Comparison of ENCODE assay signal across 11 cellular contexts in genomic region chr15:73984208-73984979, GRCh38. TPM values are rescaled to one million over a fixed set of nuclear protein-coding genes. Genes with fewer than 3 reads are reported as not detected.
DNase-seq lines count a peak whose midpoint lies in the region; ATAC-seq, FAIRE-seq and TF ChIP-seq lines count a peak whose summit lies in the region.
"Had no signal": no experiment of that assay in that cellular context is flagged by ENCODE, and none has a peak within 500 bp of the region (broad histone marks: within the 10 kb centered on the region; RNA-seq: fewer than 3 reads in every experiment).

No MANE protein-coding gene starts in this region.

- no peak overlapping the region for H3K4me3 Mint-ChIP-seq in activated T-helper 17 cell treated with anti-CD3 and anti-CD28 coated beads, Interleukin-2, amount 50 U/mL, for 72 hours
- H3K4me3 Mint-ChIP-seq in stimulated activated naive B cell treated with anti-CD40 and anti-IgM and Interleukin-4, amounts not matched to agents 10 μg/mL and 1 μg/mL and 100 μg/mL, for 72 hours: peak overlapping the region in 1 of 2 donors; percentile 11

- no peaks in the 10 kb centered on the region for H3K9me3 Mint-ChIP-seq in activated T-helper 17 cell treated with anti-CD3 and anti-CD28 coated beads, Interleukin-2, amount 50 U/mL, for 72 hours
- H3K9me3 Mint-ChIP-seq in stimulated activated naive B cell treated with anti-CD40 and anti-IgM and Interleukin-4, amounts not matched to agents 10 μg/mL and 1 μg/mL and 100 μg/mL, for 72 hours: no peaks in the 10 kb centered on the region

- no peak overlapping the region for H3K9ac ChIP-seq in kidney (ENCODE audit: low read length in 2 of 2)

- peaks cover 14 to 37% of the 10 kb centered on the region in 2 donors for H3K4me1 ChIP-seq in kidney (ENCODE audit: control insufficient read depth in 1 of 2, insufficient read depth in 1 of 2, low read depth in 1 of 2, low read length in 2 of 2)

- H3K27me3 Mint-ChIP-seq in activated T-helper 17 cell treated with anti-CD3 and anti-CD28 coated beads, Interleukin-2, amount 50 U/mL, for 72 hours: no peaks in the 10 kb centered on the region
- no peaks in the 10 kb centered on the region for H3K27me3 Mint-ChIP-seq in stimulated activated naive B cell treated with anti-CD40 and anti-IgM and Interleukin-4, amounts not matched to agents 10 μg/mL and 1 μg/mL and 100 μg/mL, for 72 hours

- peak; percentile 40 for DNase-seq in DMS 273 (lab: John Stamatoyannopoulos, UW; ENCODE audit: unreplicated experiment)
- no peak for DNase-seq in DMS 273 treated with DMSO at 0.1 percent for 48 hours (lab: John Stamatoyannopoulos, UW)
- DNase-seq in kidney: peak; percentile 69
- no peak for DNase-seq in stimulated activated naive B cell treated with anti-CD40 and anti-IgM and Interleukin-4, amounts not matched to agents 10 μg/mL and 1 μg/mL and 100 μg/mL, for 72 hours
- DNase-seq in frontal cortex (ENCODE audit: low spot score in 2 of 2): no peak
- DNase-seq in midbrain (lab: John Stamatoyannopoulos, UW): no peak
- no peak for DNase-seq in COLO668 (lab: John Stamatoyannopoulos, UW; ENCODE audit: unreplicated experiment)
- DNase-seq: erythroblast had no signal

- H3K27ac Mint-ChIP-seq in activated T-helper 17 cell treated with anti-CD3 and anti-CD28 coated beads, Interleukin-2, amount 50 U/mL, for 72 hours: peak overlapping the region; percentile 69
- H3K27ac Mint-ChIP-seq in stimulated activated naive B cell treated with anti-CD40 and anti-IgM and Interleukin-4, amounts not matched to agents 10 μg/mL and 1 μg/mL and 100 μg/mL, for 72 hours: peak overlapping the region; percentile 42

- FAIRE-seq in kidney (lab: Jason Lieb, UNC) (no peak), frontal cortex (lab: Jason Lieb, UNC) (no peak)

- TF ChIP-seq CTCF in kidney (IDR thresholded peaks at IDR 0.05; ENCODE audit: borderline replicate concordance, extremely low read depth, insufficient read depth): no peak

- no peak overlapping the region for H3K4me3 ChIP-seq in kidney (ENCODE audit: low read length in 2 of 2)

- H3K4me1 Mint-ChIP-seq in activated T-helper 17 cell treated with anti-CD3 and anti-CD28 coated beads, Interleukin-2, amount 50 U/mL, for 72 hours: peaks cover 17% of the 10 kb centered on the region
- peaks cover 56 to 80% of the 10 kb centered on the region in 2 donors for H3K4me1 Mint-ChIP-seq in stimulated activated naive B cell treated with anti-CD40 and anti-IgM and Interleukin-4, amounts not matched to agents 10 μg/mL and 1 μg/mL and 100 μg/mL, for 72 hours

- intact Hi-C loops in kidney (cut with DNase I): loop anchor here (10.0 kb wide), 1 partner anchor 60 kb away; no protein-coding TSS in a partner anchor

- H3K36me3 Mint-ChIP-seq in activated T-helper 17 cell treated with anti-CD3 and anti-CD28 coated beads, Interleukin-2, amount 50 U/mL, for 72 hours (ENCODE audit: low read depth): no peaks in the 10 kb centered on the region
- H3K36me3 Mint-ChIP-seq in stimulated activated naive B cell treated with anti-CD40 and anti-IgM and Interleukin-4, amounts not matched to agents 10 μg/mL and 1 μg/mL and 100 μg/mL, for 72 hours: peaks cover 27 to 43% of the 10 kb centered on the region in 2 donors

- H3K36me3 ChIP-seq in kidney (ENCODE audit: control insufficient read depth in 1 of 2, insufficient read depth in 2 of 2, low read length in 2 of 2): no peaks in the 10 kb centered on the region

- no peaks in the 10 kb centered on the region for H3K9me3 ChIP-seq in kidney (ENCODE audit: control insufficient read depth in 1 of 2, low read length in 2 of 2)

- ATAC-seq in activated T-helper 17 cell treated with anti-CD3 and anti-CD28 coated beads, Interleukin-2, amount 50 U/mL, for 72 hours (replicated peaks): no peak
- peak in 1 of 2 donors; percentile 3 for ATAC-seq in stimulated activated naive B cell treated with anti-CD40 and anti-IgM and Interleukin-4, amounts not matched to agents 10 μg/mL and 1 μg/mL and 100 μg/mL, for 72 hours (replicated peaks)
- ATAC-seq: left lobe of liver had no signal

- peak overlapping the region in 1 of 2 donors; percentile 79 for H3K27ac ChIP-seq in kidney (ENCODE audit: low read depth in 2 of 2, low read length in 2 of 2)
- H3K27ac ChIP-seq: 22Rv1 had no signal

RNA-seq across cellular contexts. Expression of gene STOML1, which starts 7.7 kb away (rescaled TPM):
- total RNA-seq in activated T-helper 17 cell treated with anti-CD3 and anti-CD28 coated beads, Interleukin-2, amount 50 U/mL, for 72 hours: 1 to 10 TPM; 4.8 to 7.3 TPM
- total RNA-seq in kidney: 22.2 TPM
- 15.0 TPM for polyA plus RNA-seq in kidney (ENCODE audit: insufficient read depth, low read depth, low replicate concordance)
- total RNA-seq in frontal cortex: 24.1 TPM

RNA-seq across cellular contexts. Expression of gene PML, which starts 10.1 kb away (rescaled TPM):
- 10 to 100 TPM; 67.4 to 74.1 TPM for total RNA-seq in activated T-helper 17 cell treated with anti-CD3 and anti-CD28 coated beads, Interleukin-2, amount 50 U/mL, for 72 hours
- total RNA-seq in kidney (82.9 TPM), frontal cortex (3.7 TPM)
- polyA plus RNA-seq in kidney (ENCODE audit: insufficient read depth, low read depth, low replicate concordance): 19.6 TPM

RNA-seq across cellular contexts. Expression of gene LOXL1, which starts 58.1 kb away (rescaled TPM):
- 1 to 10 TPM; 3.4 TPM for total RNA-seq in activated T-helper 17 cell treated with anti-CD3 and anti-CD28 coated beads, Interleukin-2, amount 50 U/mL, for 72 hours
- total RNA-seq in kidney (33.2 TPM), frontal cortex (2.4 TPM)
- 35.1 TPM for polyA plus RNA-seq in kidney (ENCODE audit: insufficient read depth, low read depth, low replicate concordance)

Comparison
In these comparisons a context has a peak if more than half of its experiments do, and no peak if none do; other contexts are left out.
1. DNase-seq: peak in DMS 273 (single experiment) and kidney (single experiment); none in DMS 273 treated with DMSO at 0.1 percent for 48 hours (single experiment), stimulated activated naive B cell treated with anti-CD40 and anti-IgM and Interleukin-4, amounts not matched to agents 10 μg/mL and 1 μg/mL and 100 μg/mL, for 72 hours (single experiment), frontal cortex (0 of 2), midbrain (single experiment) and COLO668 (single experiment).
2. RNA of gene PML, which starts 10.1 kb away (total RNA-seq): 82.9 TPM in kidney (single experiment) and 67.4 to 74.1 TPM in activated T-helper 17 cell treated with anti-CD3 and anti-CD28 coated beads, Interleukin-2, amount 50 U/mL, for 72 hours; 3.7 TPM in frontal cortex (single experiment); every median in the first group is over 10 times any median in the second.